Comparison of ENCODE assay signal across 8 cellular contexts in genomic region chr16:81095953-81096714, GRCh38. TPM values are rescaled to one million over a fixed set of nuclear protein-coding genes. Genes with fewer than 3 reads are reported as not detected.
DNase-seq lines count a peak whose midpoint lies in the region; TF ChIP-seq lines count a peak whose summit lies in the region.

GCSH (minus strand) TSS chr16:81096395; CDS start chr16:81096278, 117 bp downstream.

- no peak for TF ChIP-seq CTCF in HFF-Myc (IDR thresholded peaks at IDR 0.05; ENCODE audit: low read depth, low read length, missing control alignments)

- DNase-seq in GF-D8 (lab: John Stamatoyannopoulos, UW) (peak; percentile 95), HFF-Myc (ENCODE audit: extremely low read depth, low read depth) (peak; percentile 96), NAMALWA (ENCODE audit: low spot score) (peak; percentile 99), SK-N-DZ (ENCODE audit: low spot score) (peak; percentile 99), germinal center (ENCODE audit: low spot score) (peak; percentile 97), non-pigmented ciliary epithelial cell (ENCODE audit: low read depth) (peak; percentile 94), superior temporal gyrus (ENCODE audit: extremely low spot score) (peak; percentile 98)
- DNase-seq in activated naive CD4-positive, alpha-beta T cell treated with anti-CD3 and anti-CD28 coated beads, Interleukin-2, amount 50 U/mL, for 16 hours: peak; percentile 99

- peak within 1 kb of the TSS; percentile 87 for H3K4me3 ChIP-seq in HFF-Myc (replicated peaks; ENCODE audit: low read depth, low read length)

RNA-seq across cellular contexts. Expression of gene GCSH, which starts in this region (rescaled TPM):
- polyA plus RNA-seq in SK-N-DZ (2014; cell fraction: cytosol; rRNA removed): 118 and 123 TPM in 2 replicates
- polyA plus RNA-seq in SK-N-DZ (2014; cell fraction: nucleus; rRNA removed): 85.3 and 115 TPM in 2 replicates

Comparison
In these comparisons a context has a peak if more than half of its experiments do, and no peak if none do; other contexts are left out.
1. Peak in every context shown above with its lines: DNase-seq and H3K4me3 ChIP-seq.